Comparison of ENCODE assay signal across 8 cellular contexts in the genomic region with DNA sequence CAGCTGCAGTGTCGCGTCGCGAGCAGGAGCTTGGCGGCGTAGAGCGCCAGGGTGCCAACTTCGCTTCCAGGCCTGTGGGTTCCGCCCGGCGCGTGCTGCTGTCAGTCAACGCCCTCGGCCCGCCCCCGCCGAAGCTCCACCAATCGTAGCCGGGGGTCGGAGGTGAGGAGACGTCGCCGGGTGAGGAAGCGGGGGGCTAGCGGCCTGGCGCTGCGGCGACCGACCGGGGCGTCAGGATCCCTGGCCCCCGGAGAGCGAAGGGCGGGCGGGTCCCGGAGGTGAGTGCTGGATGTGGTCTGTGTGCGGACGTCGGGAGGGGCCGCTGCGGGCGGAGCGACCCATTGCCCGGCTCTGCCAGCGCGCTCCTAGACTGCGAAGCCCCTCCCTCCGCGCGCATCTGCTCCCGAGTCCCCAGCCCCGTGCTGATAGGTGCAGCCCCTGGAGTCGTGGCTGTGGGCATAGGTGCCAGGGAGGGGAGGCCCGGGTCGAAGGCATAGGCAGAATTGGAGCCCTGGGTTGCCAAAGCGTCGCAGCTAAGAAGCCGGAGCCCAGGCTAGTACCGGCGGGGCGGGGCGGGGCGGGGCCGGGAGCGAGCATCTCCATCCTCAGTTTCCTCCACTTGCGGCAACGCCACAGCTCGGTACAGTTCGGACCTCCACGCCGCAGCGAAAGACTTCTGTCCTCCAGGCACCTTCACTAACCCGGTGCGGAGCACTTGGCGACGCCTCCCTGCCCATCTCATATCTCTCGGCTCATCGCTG. TPM values are rescaled to one million over a fixed set of nuclear protein-coding genes. Genes with fewer than 3 reads are reported as not detected.
DNase-seq lines count a peak whose midpoint lies in the region; ATAC-seq, FAIRE-seq and TF ChIP-seq lines count a peak whose summit lies in the region.

A gene (plus strand): TSS at position 165 of the 761 bp plus-strand sequence. CDS start 6,386 bp downstream, outside the sequence.

- H3K27ac ChIP-seq in DOHH2 (ENCODE audit: low read depth, low read length): peak within 1 kb of the TSS; percentile 64
- peak within 1 kb of the TSS; percentile 60 for H3K27ac ChIP-seq in GM23248
- H3K27ac ChIP-seq in Karpas-422 (ENCODE audit: low read length): peak within 1 kb of the TSS; percentile 61

- H3K9me2 ChIP-seq in DOHH2 (replicated peaks; ENCODE audit: control insufficient read depth, low read length) (no peaks in the 10 kb centered on the region), GM23248 (ENCODE audit: insufficient read depth) (no peaks in the 10 kb centered on the region), Karpas-422 (replicated peaks; ENCODE audit: insufficient read depth, low read length) (no peaks in the 10 kb centered on the region)

- no peak for FAIRE-seq in RCC 7860 (lab: Jason Lieb, UNC)

- H3K9me3 ChIP-seq in DOHH2 (ENCODE audit: control insufficient read depth, insufficient read depth, low read length) (no peaks in the 10 kb centered on the region), GM23248 (ENCODE audit: low read depth) (no peaks in the 10 kb centered on the region), Karpas-422 (ENCODE audit: low read length) (no peaks in the 10 kb centered on the region)

- H3K27me3 Mint-ChIP-seq in natural killer cell (ENCODE audit: low read depth in 2 of 2): no peaks in the 10 kb centered on the region

- peak; percentile 93 to 97 (median 94) for ATAC-seq in natural killer cell

- intact Hi-C loops in natural killer cell (cut with micrococcal nuclease): loop anchor here (1.0 to 2.0 kb wide), 3 partner anchors 55 to 206 kb away; a partner anchor contains a TSS

- TF ChIP-seq CTCF in DOHH2 (IDR thresholded peaks at IDR 0.05; ENCODE audit: low read depth, low read length, poor library complexity, severe bottlenecking): no peak
- TF ChIP-seq CTCF in fibroblast of mammary gland (conservative IDR thresholded peaks at IDR 0.05; ENCODE audit: control insufficient read depth, insufficient read depth, low read depth, low read length): no peak
- TF ChIP-seq CTCF in natural killer cell (IDR thresholded peaks at IDR 0.05): no peak

- H3K4me2 ChIP-seq in DOHH2 (ENCODE audit: low read length): peak within 1 kb of the TSS; percentile 93
- H3K4me2 ChIP-seq in GM23248 (ENCODE audit: unreplicated experiment): peak within 1 kb of the TSS; percentile 93
- peak within 1 kb of the TSS; percentile 91 for H3K4me2 ChIP-seq in Karpas-422 (ENCODE audit: low read depth, low read length, poor library complexity, severe bottlenecking)

- peak within 1 kb of the TSS; percentile 95 for H3K4me3 Mint-ChIP-seq in natural killer cell

- DNase-seq in GM23248 (peak; percentile 91), Karpas-422 (peak; percentile 97), RCC 7860 (ENCODE audit: low spot score) (peak; percentile 63), fibroblast of mammary gland (ENCODE audit: low read depth) (peak; percentile 63), natural killer cell (peak; percentile 94)
- peak; percentile 89 for DNase-seq in activated T-helper 1 cell treated with anti-CD3 and anti-CD28 coated beads, Interleukin-2, amount 50 U/mL, for 16 hours (ENCODE audit: low read depth in 1 of 2, low spot score in 1 of 2)
- peak; percentile 95 for DNase-seq in stimulated activated naive CD4-positive, alpha-beta T cell treated with Interleukin-2 at 50 U/mL for 16 hours (lab: John Stamatoyannopoulos, UW)

- H3K27ac Mint-ChIP-seq in natural killer cell: peak within 1 kb of the TSS; percentile 91 to 97

- peak within 1 kb of the TSS; percentile 70 for H3K9ac ChIP-seq in GM23248
- peak within 1 kb of the TSS; percentile 84 for H3K9ac ChIP-seq in Karpas-422 (ENCODE audit: low read length)

- peak within 1 kb of the TSS; percentile 99 for H2AFZ ChIP-seq in GM23248
- H2AFZ ChIP-seq in Karpas-422 (ENCODE audit: low read length): peak within 1 kb of the TSS; percentile 94

- H3K79me2 ChIP-seq in DOHH2 (ENCODE audit: control insufficient read depth, low read length): peaks cover 31% of the 10 kb centered on the region
- H3K79me2 ChIP-seq in GM23248 (ENCODE audit: insufficient read depth): peaks cover 9% of the 10 kb centered on the region
- peaks cover 37% of the 10 kb centered on the region for H3K79me2 ChIP-seq in Karpas-422 (ENCODE audit: low read length)

- no peaks in the 10 kb centered on the region for H3K9me3 Mint-ChIP-seq in natural killer cell

- H3F3A ChIP-seq in DOHH2 (ENCODE audit: control insufficient read depth, insufficient read depth) (peaks cover 22% of the 10 kb centered on the region), GM23248 (ENCODE audit: insufficient read depth) (peaks cover 15% of the 10 kb centered on the region)

- peaks cover 45% of the 10 kb centered on the region for H3K4me1 ChIP-seq in DOHH2 (ENCODE audit: control insufficient read depth, low read length)
- peaks cover 18% of the 10 kb centered on the region for H3K4me1 ChIP-seq in GM23248 (ENCODE audit: insufficient read depth)
- H3K4me1 ChIP-seq in Karpas-422 (ENCODE audit: low read length): peaks cover 37% of the 10 kb centered on the region

- H3K4me3 ChIP-seq in DOHH2 (ENCODE audit: low read length) (peak within 1 kb of the TSS; percentile 87), GM23248 (peak within 1 kb of the TSS; percentile 78), Karpas-422 (ENCODE audit: low read length) (peak within 1 kb of the TSS; percentile 99), fibroblast of mammary gland (ENCODE audit: control insufficient read depth, low read depth, low read length) (peak within 1 kb of the TSS; percentile 88)

- H3K36me3 ChIP-seq in DOHH2 (ENCODE audit: control insufficient read depth, low read length) (peaks cover 19% of the 10 kb centered on the region), GM23248 (ENCODE audit: low read depth) (no peaks in the 10 kb centered on the region), Karpas-422 (ENCODE audit: insufficient read depth, low read length) (peaks cover 8% of the 10 kb centered on the region; the same call in 1 of the 2 replicates)

- in situ Hi-C loops in GM23248 (cut with MboI): no loop called here

- no peaks in the 10 kb centered on the region for H3K27me3 ChIP-seq in DOHH2 (ENCODE audit: control insufficient read depth, low read length)
- no peaks in the 10 kb centered on the region for H3K27me3 ChIP-seq in GM23248 (replicated peaks; ENCODE audit: insufficient read depth)
- no peaks in the 10 kb centered on the region for H3K27me3 ChIP-seq in Karpas-422 (ENCODE audit: low read length)

- peaks cover 24 to 34% of the 10 kb centered on the region in 2 donors for H3K4me1 Mint-ChIP-seq in natural killer cell

- H4K20me1 ChIP-seq in DOHH2 (ENCODE audit: control insufficient read depth, insufficient read depth, low read depth, low read length): no peaks in the 10 kb centered on the region
- no peaks in the 10 kb centered on the region for H4K20me1 ChIP-seq in GM23248 (ENCODE audit: insufficient read depth)
- H4K20me1 ChIP-seq in Karpas-422 (ENCODE audit: insufficient read depth, low read depth, low read length): peaks cover 2% of the 10 kb centered on the region; the same call in 1 of the 2 replicates

- H3K36me3 Mint-ChIP-seq in natural killer cell: peaks cover 10% of the 10 kb centered on the region

- 1 to 2% methylated on average over 37 to 78 of the region's 78 CpGs for WGBS in GM23248 (ENCODE audit: low coverage in 1 of 2, low lambda C conversion rate in 2 of 2, missing lambda C conversion rate in 2 of 2), 2 experiments

RNA-seq across cellular contexts. Expression of the gene that starts here (rescaled TPM):
- total RNA-seq in GM23248 (2014; rRNA removed; shearing (Covaris generic)): 5.4 and 14.0 TPM in 2 replicates
- polyA plus RNA-seq in GM23248 (2016; fragmentation: Nextera tagmentation; extraction: Ambion mirVana): 10.8 and 12.6 TPM in 2 replicates
- 18.6 and 20.2 TPM in 2 replicates for total RNA-seq in Karpas-422 (2014; rRNA removed; shearing (Covaris generic); ENCODE audit: low replicate concordance)
- 10 to 100 TPM; 17.0 to 27.1 (median 21.1) TPM for total RNA-seq in natural killer cell

Comparison
In these comparisons a context has a peak if more than half of its experiments do, and no peak if none do; other contexts are left out.
1. Peak in every context shown above with its lines: DNase-seq, ATAC-seq, H3K4me3 ChIP-seq and H3K27ac ChIP-seq.